Comparison of ENCODE assay signal across 25 cellular contexts in genomic region chr9:136177224-136177623, GRCh38. TPM values are rescaled to one million over a fixed set of nuclear protein-coding genes. Genes with fewer than 3 reads are reported as not detected.
DNase-seq lines count a peak whose midpoint lies in the region; ATAC-seq and TF ChIP-seq lines count a peak whose summit lies in the region.
"Had no signal": no experiment of that assay in that cellular context is flagged by ENCODE, and none has a peak within 500 bp of the region (broad histone marks: within the 10 kb centered on the region; RNA-seq: fewer than 3 reads in every experiment).

No MANE protein-coding gene starts in this region.

- H3K36me3 ChIP-seq in right atrium auricular region, result no peaks in the 10 kb centered on the region
- no peaks in the 10 kb centered on the region for H3K36me3 ChIP-seq in CD8-positive, alpha-beta T cell (ENCODE audit: insufficient read depth, low read length)
- H3K36me3 ChIP-seq: BLaER1 had no signal

- POLR2A ChIA-PET in CD8-positive, alpha-beta T cell (lab: Charles Lee), result no interaction called here

- DNase-seq in Right ventricle myocardium inferior (ENCODE audit: missing footprints) (peak; percentile 34), right atrium auricular region (ENCODE audit: low spot score) (no peak), left kidney (ENCODE audit: low read depth, low spot score) (peak; percentile 77), DMS79 (lab: John Stamatoyannopoulos, UW) (no peak)
- DNase-seq in CD8-positive, alpha-beta T cell, result no peak
- DNase-seq: CD4-positive, alpha-beta T cell; COR-L47; DMS53; NCI-H1048; NCI-H1417; NCI-H1694; NCI-H2029 treated with DMSO at 0.1 percent for 48 hours; NCI-H2227 treated with DMSO at 0.1 percent for 48 hours; NCI-H526 treated with DMSO at 0.1 percent for 48 hours; SHP77 treated with DMSO at 0.1 percent for 48 hours had no signal

- H3K27me3 Mint-ChIP-seq in CD8-positive, alpha-beta T cell (ENCODE audit: low read depth), result no peaks in the 10 kb centered on the region

- H3K27ac ChIP-seq in right atrium auricular region, result no peak overlapping the region
- H3K27ac ChIP-seq in CD8-positive, alpha-beta T cell (ENCODE audit: low read depth, low read length), result no peak overlapping the region
- H3K27ac ChIP-seq: BLaER1, HL-60, RWPE1, SK-N-MC had no signal

- no peaks in the 10 kb centered on the region for H3K9me3 ChIP-seq in right atrium auricular region
- no peaks in the 10 kb centered on the region for H3K9me3 ChIP-seq in CD8-positive, alpha-beta T cell (ENCODE audit: low read length)
- H3K9me3 ChIP-seq: BLaER1 had no signal

- intact Hi-C loops in Right ventricle myocardium inferior (cut with DNase I), result no loop called here
- intact Hi-C loops in CD8-positive, alpha-beta T cell (cut with DNase I, micrococcal nuclease), result no loop called here

- CTCF ChIA-PET in CD8-positive, alpha-beta T cell (lab: Charles Lee), result no interaction called here

- no peaks in the 10 kb centered on the region for H3K27me3 ChIP-seq in right atrium auricular region
- no peaks in the 10 kb centered on the region for H3K27me3 ChIP-seq in CD8-positive, alpha-beta T cell (ENCODE audit: insufficient read depth, low read length)

- H3K4me3 Mint-ChIP-seq in CD8-positive, alpha-beta T cell, result no peak overlapping the region
- H3K4me3 Mint-ChIP-seq: CD4-positive, alpha-beta T cell had no signal

- no peak for ATAC-seq in Right ventricle myocardium inferior
- ATAC-seq in SK-N-SH treated with all-trans-retinoic acid at 6 μM for 48 hours, result peak; percentile 23
- no peak for ATAC-seq in HG02759 (IDR thresholded peaks at IDR 0.05; ENCODE audit: unreplicated experiment)
- no peak for ATAC-seq in CD8-positive, alpha-beta T cell
- ATAC-seq: HCT116, Panc1 had no signal

- no peaks in the 10 kb centered on the region for H3K9me3 Mint-ChIP-seq in CD8-positive, alpha-beta T cell
- H3K9me3 Mint-ChIP-seq: CD4-positive, alpha-beta T cell had no signal

- no peak for TF ChIP-seq CTCF in right atrium auricular region (IDR thresholded peaks at IDR 0.05)
- TF ChIP-seq CTCF in CD8-positive, alpha-beta T cell (IDR thresholded peaks at IDR 0.05), result no peak

- no peak overlapping the region for H3K4me3 ChIP-seq in right atrium auricular region
- no peak overlapping the region for H3K4me3 ChIP-seq in CD8-positive, alpha-beta T cell (ENCODE audit: low read depth, low read length)
- H3K4me3 ChIP-seq: BLaER1, SK-N-MC had no signal

- H3K4me1 Mint-ChIP-seq in CD8-positive, alpha-beta T cell (ENCODE audit: low read depth), result no peaks in the 10 kb centered on the region

- no peak overlapping the region for H3K27ac Mint-ChIP-seq in CD8-positive, alpha-beta T cell
- H3K27ac Mint-ChIP-seq: CD4-positive, alpha-beta T cell had no signal

- no peaks in the 10 kb centered on the region for H3K36me3 Mint-ChIP-seq in CD8-positive, alpha-beta T cell

- no peaks in the 10 kb centered on the region for H3K4me1 ChIP-seq in right atrium auricular region
- no peaks in the 10 kb centered on the region for H3K4me1 ChIP-seq in CD8-positive, alpha-beta T cell (ENCODE audit: insufficient read depth, low read length)

TF ChIP-seq in SK-N-SH treated with all-trans-retinoic acid at 6 μM for 48 hours, 23 proteins besides CTCF, POLR2A, EP300 and RAD21:
- no peak for TF ChIP-seq ESRRG (CRISPR knock-in tag; IDR thresholded peaks at IDR 0.05)
- TF ChIP-seq RARB (CRISPR knock-in tag; IDR thresholded peaks at IDR 0.05), result no peak
- TF ChIP-seq TCF4 (CRISPR knock-in tag; IDR thresholded peaks at IDR 0.05; ENCODE audit: borderline replicate concordance), result peak; percentile 19; the same call in 1 of the 2 replicates
- TF ChIP-seq PATZ1 (CRISPR knock-in tag; IDR thresholded peaks at IDR 0.05; ENCODE audit: borderline replicate concordance), result no peak

RNA-seq across cellular contexts. Expression of gene LHX3, which starts 27.7 kb away (rescaled TPM):
- not detected for total RNA-seq in Right ventricle myocardium inferior
- under 1 TPM in 1 of 2 donors, not detected in 1; 0.16 TPM for total RNA-seq in right atrium auricular region
- total RNA-seq in CD8-positive, alpha-beta T cell, result under 1 TPM; 0.14 to 0.17 TPM
- total RNA-seq: A172, H4 had no signal

RNA-seq across cellular contexts. Expression of gene TMEM250, which starts 58.5 kb away (rescaled TPM):
- total RNA-seq in Right ventricle myocardium inferior (18.7 TPM), right atrium auricular region (10 to 100 TPM; 20.3 to 29.3 TPM)
- total RNA-seq in CD8-positive, alpha-beta T cell, result 1 to 10 TPM; 7.6 to 7.7 TPM

Comparison
In these comparisons a context has a peak if more than half of its experiments do, and no peak if none do; other contexts are left out.
1. DNase-seq: peak in Right ventricle myocardium inferior (single experiment) and left kidney (single experiment); none in right atrium auricular region (single experiment), DMS79 (single experiment) and CD8-positive, alpha-beta T cell (0 of 7).